In the genomic region with DNA sequence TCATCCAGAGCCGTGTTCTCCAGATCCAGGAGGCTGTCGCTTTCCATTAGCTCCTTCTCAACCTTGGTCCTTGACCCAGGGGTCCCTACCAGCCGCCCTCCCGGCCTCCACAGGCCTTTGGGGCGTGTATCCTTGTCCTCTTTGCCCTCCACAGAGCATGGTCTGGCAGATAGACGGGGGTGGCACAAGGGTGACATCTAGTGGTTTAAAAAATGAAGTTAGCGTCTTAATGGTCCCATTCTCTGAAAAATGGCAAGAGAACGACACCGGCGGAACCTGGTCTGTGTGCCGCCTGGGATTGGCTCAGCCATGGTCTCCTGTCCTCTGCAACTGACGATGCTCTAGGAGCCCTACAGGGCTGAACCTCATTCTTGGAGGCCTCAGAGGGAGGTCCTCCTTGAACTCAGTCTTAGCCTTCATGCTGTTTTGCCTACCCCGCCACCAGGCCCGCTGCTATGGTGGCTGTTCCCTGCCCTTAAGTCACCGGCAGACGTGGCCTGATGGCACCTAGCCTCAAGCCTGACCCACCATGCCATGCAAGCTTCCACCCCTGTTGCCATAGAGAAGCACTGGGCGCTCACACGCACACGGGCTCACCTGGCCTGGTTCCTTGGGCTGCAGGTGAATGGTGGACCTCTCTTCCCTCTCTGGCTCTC, we compare ENCODE assay signal across 8 cellular contexts.
DNase-seq lines count a peak whose midpoint lies in the region; ATAC-seq and TF ChIP-seq lines count a peak whose summit lies in the region.

No MANE protein-coding gene starts in this region.

- H3K9me3 ChIP-seq in GM23248 (ENCODE audit: low read depth) (no peaks in the 10 kb centered on the region), upper lobe of left lung (no peaks in the 10 kb centered on the region)

- H4K20me1 ChIP-seq in GM23248 (ENCODE audit: insufficient read depth): no peaks in the 10 kb centered on the region

- 41 to 44% methylated on average over 19 of the region's 19 CpGs for WGBS in GM23248 (ENCODE audit: low coverage in 1 of 2, low lambda C conversion rate in 2 of 2, missing lambda C conversion rate in 2 of 2), 2 experiments
- WGBS in upper lobe of left lung, 2 donors: 38 to 43% methylated on average over 15 to 19 of the region's 19 CpGs

- no peak overlapping the region for H3K9ac ChIP-seq in GM23248

- TF ChIP-seq POLR2A in upper lobe of left lung (IDR thresholded peaks at IDR 0.05): no peak

- H3K4me1 ChIP-seq in GM23248 (ENCODE audit: insufficient read depth) (no peaks in the 10 kb centered on the region), upper lobe of left lung (no peaks in the 10 kb centered on the region)

- DNase-seq in CD1c-positive myeloid dendritic cell (ENCODE audit: extremely low spot score) (peak; percentile 20), GM23248 (peak; percentile 61), NCI-H2227 treated with DMSO at 0.1 percent for 48 hours (lab: John Stamatoyannopoulos, UW) (peak; percentile 50), amniotic epithelial cell (ENCODE audit: low read depth) (peak; percentile 1), iris pigment epithelial cell (ENCODE audit: low read depth) (peak; percentile 11), upper lobe of left lung (peak in 1 of 2 donors; percentile 35)
- DNase-seq in activated effector memory CD4-positive, alpha-beta T cell treated with anti-CD3 and anti-CD28 coated beads, Interleukin-2, amount 50 U/mL, for 16 hours: no peak

- H3K36me3 ChIP-seq in GM23248 (ENCODE audit: low read depth) (no peaks in the 10 kb centered on the region), upper lobe of left lung (no peaks in the 10 kb centered on the region)

- peak in 4 of 6 experiments; percentile 25 to 53 (median 32) for TF ChIP-seq CTCF in upper lobe of left lung (IDR thresholded peaks at IDR 0.05)

- no peak overlapping the region for H3K4me2 ChIP-seq in GM23248 (ENCODE audit: unreplicated experiment)

- no peak for TF ChIP-seq EP300 in upper lobe of left lung (IDR thresholded peaks at IDR 0.05)

- ATAC-seq in upper lobe of left lung (ENCODE audit: low FRiP score in 2 of 2): peak; percentile 55 to 67
- no peak for ATAC-seq in GM18519 (IDR thresholded peaks at IDR 0.05; ENCODE audit: low FRiP score, unreplicated experiment)

- peaks cover 5% of the 10 kb centered on the region; the same call in 1 of the 2 replicates for H3K27me3 ChIP-seq in GM23248 (replicated peaks; ENCODE audit: insufficient read depth)
- H3K27me3 ChIP-seq in upper lobe of left lung: no peaks in the 10 kb centered on the region

- H3K4me3 ChIP-seq in GM23248: no peak overlapping the region
- H3K4me3 ChIP-seq in upper lobe of left lung: no peak overlapping the region

- in situ Hi-C loops in GM23248 (cut with MboI): no loop called here

- H3K27ac ChIP-seq in GM23248 (no peak overlapping the region), upper lobe of left lung (no peak overlapping the region)

- no peak overlapping the region for H2AFZ ChIP-seq in GM23248

- no peaks in the 10 kb centered on the region for H3F3A ChIP-seq in GM23248 (ENCODE audit: insufficient read depth)

- H3K79me2 ChIP-seq in GM23248 (ENCODE audit: insufficient read depth): no peaks in the 10 kb centered on the region

- no peaks in the 10 kb centered on the region for H3K9me2 ChIP-seq in GM23248 (ENCODE audit: insufficient read depth)
